Comparison of ENCODE assay signal across 29 cellular contexts in genomic region chr10:109417803-109418202, GRCh38.
"Had no signal": no experiment of that assay in that cellular context is flagged by ENCODE, and none has a peak within 500 bp of the region (broad histone marks: within the 10 kb centered on the region; RNA-seq: fewer than 3 reads in every experiment).

No MANE protein-coding gene starts in this region.

- H2AFZ ChIP-seq: parathyroid adenoma had no signal

- DNase-seq: naive thymus-derived CD8-positive, alpha-beta T cell; nephron progenitor cell; occipital lobe; ovary; posterior cingulate gyrus; psoas muscle; spleen; stimulated activated CD4-positive, alpha-beta T cell treated with anti-CD3 and anti-CD28 coated beads, Interleukin-12 subunit alpha, Interleukin-12 subunit beta, amount 100 ng/mL, for 4 hours; stimulated activated CD4-positive, alpha-beta T cell treated with anti-CD3 and anti-CD28 coated beads, Interleukin-1b, Interleukin-23, amount 100 ng/mL, for 48 hours; stimulated activated CD4-positive, alpha-beta T cell treated with anti-CD3 and anti-CD28 coated beads, Interleukin-4, amount 100 ng/mL, for 1 hour; stimulated activated CD4-positive, alpha-beta T cell treated with anti-CD3 and anti-CD28 coated beads, Interleukin-4, amount 100 ng/mL, for 4 hours; stimulated activated CD8-positive, alpha-beta memory T cell treated with anti-CD3 and anti-CD28 coated beads, Interleukin-4, amount 100 ng/mL, for 48 hours; stimulated activated naive CD4-positive, alpha-beta T cell; stimulated activated naive CD8-positive, alpha-beta T cell treated with anti-CD3 and anti-CD28 coated beads, Interleukin-15, amount 100 ng/mL, for 72 hours; stimulated activated naive CD8-positive, alpha-beta T cell treated with anti-CD3 and anti-CD28 coated beads, Interleukin-15, Interleukin-2, amounts not matched to agents 100 U/mL and 50 U/mL, for 24 hours; substantia nigra; testis; tibial artery; transverse colon; upper lobe of right lung; uterus had no signal

- H3K4me3 ChIP-seq: ovary, psoas muscle, skin epidermis, smooth muscle cell, spleen, suprapubic skin, testis, tibial artery, transverse colon, upper lobe of right lung, uterus had no signal

- H3K4me2 ChIP-seq: smooth muscle cell had no signal

- H3K9ac ChIP-seq: parathyroid adenoma had no signal

- H3K4me1 ChIP-seq: parathyroid adenoma, psoas muscle, spleen, suprapubic skin, testis, tibial artery, transverse colon, upper lobe of right lung had no signal

- H3K27ac ChIP-seq: ovary, parathyroid adenoma, psoas muscle, skin epidermis, spleen, suprapubic skin, testis, tibial artery, transverse colon, upper lobe of right lung, uterus had no signal

- H3K36me3 ChIP-seq: ovary, spleen, suprapubic skin, tibial artery, transverse colon, upper lobe of right lung, uterus had no signal

- H3K9me3 ChIP-seq: ovary, psoas muscle, spleen, suprapubic skin, testis, tibial artery, transverse colon, upper lobe of right lung, uterus had no signal

- H3K27me3 ChIP-seq: ovary, spleen, suprapubic skin, testis, tibial artery, transverse colon, upper lobe of right lung, uterus had no signal

- H3K79me2 ChIP-seq: parathyroid adenoma had no signal

- ATAC-seq: naive thymus-derived CD8-positive, alpha-beta T cell; natural killer cell treated with Interleukin-12 subunit alpha and Interleukin-12 subunit beta and Interleukin-15 and Interleukin-18, amount 100 ng/mL, for 72 hours; psoas muscle; right cardiac atrium; sciatic nerve; stimulated activated memory B cell treated with anti-CD40 and anti-IgM and Interleukin-4, amounts not matched to agents 10 μg/mL and 1 μg/mL and 100 μg/mL, for 72 hours; stimulated activated naive CD8-positive, alpha-beta T cell treated with anti-CD3 and anti-CD28 coated beads, Interleukin-15, amount 100 ng/mL, for 72 hours; stimulated activated naive CD8-positive, alpha-beta T cell treated with anti-CD3 and anti-CD28 coated beads, Interleukin-15, Interleukin-2, amounts not matched to agents 100 U/mL and 50 U/mL, for 24 hours; upper lobe of right lung had no signal
